In the genomic region with DNA sequence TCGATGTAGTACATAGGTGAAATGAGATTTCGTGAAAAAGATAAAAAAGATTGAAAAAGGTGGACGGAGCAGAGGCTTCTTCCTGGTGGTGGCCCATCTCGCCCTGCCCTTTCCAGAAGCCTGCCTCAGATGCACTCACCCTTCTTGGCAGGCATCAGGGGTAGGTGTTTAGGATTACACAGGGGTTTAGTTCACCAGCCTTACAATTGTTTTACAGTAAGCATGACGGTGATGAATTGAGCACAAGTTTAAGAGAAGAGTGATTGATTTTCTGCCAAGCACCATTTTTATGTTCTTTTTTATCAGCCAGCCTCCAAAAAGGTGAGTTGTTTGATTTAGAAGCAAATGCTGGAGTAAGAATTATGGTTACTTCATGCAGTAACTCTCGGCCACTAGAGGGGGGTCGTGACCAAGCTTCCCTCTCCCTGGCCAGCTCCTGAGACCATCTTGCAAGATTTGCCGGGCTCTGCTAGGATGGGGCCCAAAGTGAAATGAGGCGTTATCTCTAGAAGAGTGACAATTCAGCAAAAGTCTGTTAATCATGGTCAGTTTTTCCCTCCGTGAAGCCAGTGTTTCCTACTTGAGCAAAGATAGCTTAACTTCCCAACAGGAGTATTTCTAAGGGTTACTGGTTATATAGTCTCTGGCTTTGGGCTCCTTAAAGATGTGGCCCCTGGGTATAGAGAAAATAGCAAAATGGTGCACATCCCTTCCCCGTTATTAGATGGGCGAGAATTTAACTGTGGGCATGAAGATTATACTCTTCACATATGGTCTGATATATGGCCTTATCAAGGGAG, we compare ENCODE assay signal across 8 cellular contexts.
DNase-seq lines count a peak whose midpoint lies in the region; ATAC-seq and TF ChIP-seq lines count a peak whose summit lies in the region.

No MANE protein-coding gene starts in this region.

- peaks cover 3% of the 10 kb centered on the region for H3K36me3 Mint-ChIP-seq in endodermal cell (ENCODE audit: low read depth)
- H3K36me3 Mint-ChIP-seq in natural killer cell = no peaks in the 10 kb centered on the region

- H3K27me3 ChIP-seq in endodermal cell (ENCODE audit: control insufficient read depth, insufficient read depth, low read length, poor library complexity, severe bottlenecking) = no peaks in the 10 kb centered on the region

- no peak overlapping the region for H3K4me3 ChIP-seq in Jurkat, Clone E6-1 (ENCODE audit: low read length)
- no peak overlapping the region for H3K4me3 ChIP-seq in endodermal cell (ENCODE audit: low read length)

- no peak overlapping the region for H3K27ac ChIP-seq in endodermal cell (ENCODE audit: low read depth, low read length)

- no peaks in the 10 kb centered on the region for H3K27me3 Mint-ChIP-seq in endodermal cell (ENCODE audit: insufficient read depth)
- H3K27me3 Mint-ChIP-seq in natural killer cell (ENCODE audit: low read depth in 2 of 2) = no peaks in the 10 kb centered on the region

- no peaks in the 10 kb centered on the region for H3K9me3 Mint-ChIP-seq in endodermal cell
- H3K9me3 Mint-ChIP-seq in natural killer cell = peaks cover 0 to 2% of the 10 kb centered on the region in 2 donors

- peaks cover 5% of the 10 kb centered on the region for H3K4me1 ChIP-seq in endodermal cell (ENCODE audit: control insufficient read depth, insufficient read depth, low read length)

- no peak overlapping the region for H3K4me3 Mint-ChIP-seq in endodermal cell
- H3K4me3 Mint-ChIP-seq in natural killer cell = no peak overlapping the region

- H3K36me3 ChIP-seq in endodermal cell (ENCODE audit: control insufficient read depth, insufficient read depth, low read length) = no peaks in the 10 kb centered on the region

- no peak for ATAC-seq in GM18873 (IDR thresholded peaks at IDR 0.05; ENCODE audit: low FRiP score, unreplicated experiment)
- ATAC-seq in natural killer cell = no peak

- H3K4me1 Mint-ChIP-seq in endodermal cell = peaks cover 17% of the 10 kb centered on the region
- H3K4me1 Mint-ChIP-seq in natural killer cell = no peaks in the 10 kb centered on the region

- intact Hi-C loops in natural killer cell (cut with micrococcal nuclease) = no loop called here

- 36 to 50% methylated on average over 5 to 12 of the region's 12 CpGs for WGBS in endodermal cell (ENCODE audit: insufficient coverage in 1 of 2, insufficient read length in 1 of 2), 2 experiments

- no peak overlapping the region for H3K9ac ChIP-seq in endodermal cell (ENCODE audit: extremely low read depth, low read length, poor library complexity, severe bottlenecking)

- DNase-seq in SIG-M5 treated with dmso at 0.1 percent for 504 hours (lab: John Stamatoyannopoulos, UW; ENCODE audit: unreplicated experiment) = peak; percentile 61
- no peak for DNase-seq in SIG-M5 (lab: John Stamatoyannopoulos, UW)
- DNase-seq in Jurkat, Clone E6-1 (ENCODE audit: low read depth, low spot score) = peak; percentile 28
- DNase-seq in RPMI7951 (ENCODE audit: low read depth) = peak; percentile 87
- DNase-seq in endodermal cell = peak; percentile 95
- peak; percentile 33 to 63 for DNase-seq in lung microvascular endothelial cell (ENCODE audit: low read depth in 2 of 2)
- DNase-seq in natural killer cell = no peak

- H3K27ac Mint-ChIP-seq in endodermal cell (no peak overlapping the region), natural killer cell (no peak overlapping the region)

- TF ChIP-seq CTCF in endodermal cell (conservative IDR thresholded peaks at IDR 0.05) (peak; percentile 93), natural killer cell (IDR thresholded peaks at IDR 0.05) (no peak)

- H3K9me3 ChIP-seq in endodermal cell (ENCODE audit: control insufficient read depth, low read length) = no peaks in the 10 kb centered on the region

Comparison
In these comparisons a context has a peak if more than half of its experiments do, and no peak if none do; other contexts are left out.
1. DNase-seq: peak in SIG-M5 treated with dmso at 0.1 percent for 504 hours (single experiment), Jurkat, Clone E6-1 (single experiment), RPMI7951 (single experiment), endodermal cell (single experiment) and lung microvascular endothelial cell (2 of 2); none in SIG-M5 (single experiment) and natural killer cell (single experiment).